6 cellular contexts compared by ENCODE assay signal in genomic region chr9:39799252-39799651, GRCh38.
DNase-seq lines count a peak whose midpoint lies in the region; ATAC-seq and TF ChIP-seq lines count a peak whose summit lies in the region.
"Not testable (repeated sequence)": the region's sequence is repeated elsewhere in the genome, so short reads cannot be mapped to it uniquely, and the experiment has no call there.

No MANE protein-coding gene starts in this region.

- WGBS in right cardiac atrium = 92% methylated on average over 3 of the region's 11 CpGs

- H3K36me3 Mint-ChIP-seq in chondrocyte (ENCODE audit: low read depth); osteocyte (ENCODE audit: unreplicated experiment): not testable (repeated sequence)

- not testable (repeated sequence) for H3K4me1 ChIP-seq in RWPE2 (ENCODE audit: insufficient read depth, poor library complexity, severe bottlenecking); right cardiac atrium (ENCODE audit: control insufficient read depth, insufficient read depth, low read length); upper lobe of right lung

- H3K4me3 ChIP-seq in RWPE2 (ENCODE audit: severe bottlenecking); right cardiac atrium (ENCODE audit: low read length); upper lobe of right lung: not testable (repeated sequence)

- H3K27me3 Mint-ChIP-seq in chondrocyte (ENCODE audit: low read depth); osteocyte (ENCODE audit: unreplicated experiment): not testable (repeated sequence)

- DNase-seq in RWPE2 (ENCODE audit: low spot score) (peak; percentile 11), chondrocyte (ENCODE audit: low spot score) (peak; percentile 87), ecto neural progenitor cell (ENCODE audit: low spot score) (peak; percentile 32), right cardiac atrium (peak in 2 of 3 donors; percentile 14 to 28), osteocyte (ENCODE audit: extremely low spot score, unreplicated experiment) (peak; percentile 85), upper lobe of right lung (peak; percentile 45)

- intact Hi-C loops in right cardiac atrium (cut with DNase I); upper lobe of right lung (cut with DNase I): not testable (repeated sequence)

- H3K9me3 ChIP-seq in RWPE2 (ENCODE audit: severe bottlenecking); right cardiac atrium (ENCODE audit: control insufficient read depth, low read length); upper lobe of right lung: not testable (repeated sequence)

- H3K27ac ChIP-seq in RWPE2 (ENCODE audit: poor library complexity, severe bottlenecking); right cardiac atrium (ENCODE audit: low read length); upper lobe of right lung: not testable (repeated sequence)

- TF ChIP-seq CTCF in RWPE2 (IDR thresholded peaks at IDR 0.05; ENCODE audit: poor library complexity, severe bottlenecking); chondrocyte (IDR thresholded peaks at IDR 0.05); osteocyte (IDR thresholded peaks at IDR 0.05); upper lobe of right lung (IDR thresholded peaks at IDR 0.05): not testable (repeated sequence)

- H3K27me3 ChIP-seq in RWPE2 (ENCODE audit: insufficient read depth, poor library complexity, severe bottlenecking); right cardiac atrium (ENCODE audit: control insufficient read depth, insufficient read depth); upper lobe of right lung: not testable (repeated sequence)

- not testable (repeated sequence) for ATAC-seq in RWPE2 (ENCODE audit: low read depth); right cardiac atrium; upper lobe of right lung

- not testable (repeated sequence) for H3K4me3 Mint-ChIP-seq in chondrocyte (ENCODE audit: unreplicated experiment); osteocyte (ENCODE audit: unreplicated experiment)

- H3K36me3 ChIP-seq in RWPE2 (ENCODE audit: low read depth); upper lobe of right lung: not testable (repeated sequence)

- not testable (repeated sequence) for H3K9me3 Mint-ChIP-seq in chondrocyte (ENCODE audit: low read depth); osteocyte (ENCODE audit: unreplicated experiment)

- H3K27ac Mint-ChIP-seq in chondrocyte (ENCODE audit: unreplicated experiment); osteocyte (ENCODE audit: unreplicated experiment): not testable (repeated sequence)

- H3K4me1 Mint-ChIP-seq in chondrocyte (ENCODE audit: low read depth); osteocyte (ENCODE audit: unreplicated experiment): not testable (repeated sequence)

Comparison
In these comparisons a context has a peak if more than half of its experiments do, and no peak if none do; other contexts are left out.
1. DNase-seq: peak in every context shown above with its lines; median percentile 87 in chondrocyte; 85 in osteocyte; 45 in upper lobe of right lung; 32 in ecto neural progenitor cell; 21 in right cardiac atrium; 11 in RWPE2.